Comparison of ENCODE assay signal across 30 cellular contexts in genomic region chr14:24337824-24338175, GRCh38. TPM values are rescaled to one million over a fixed set of nuclear protein-coding genes. Genes with fewer than 3 reads are reported as not detected.
DNase-seq lines count a peak whose midpoint lies in the region; ATAC-seq, FAIRE-seq and TF ChIP-seq lines count a peak whose summit lies in the region.
"Had no signal": no experiment of that assay in that cellular context is flagged by ENCODE, and none has a peak within 500 bp of the region (broad histone marks: within the 10 kb centered on the region; RNA-seq: fewer than 3 reads in every experiment).

No MANE protein-coding gene starts in this region.

- peak overlapping the region; percentile 19 for H3K4me3 ChIP-seq in rectal smooth muscle tissue (ENCODE audit: low read length)
- H3K4me3 ChIP-seq: lower lobe of right lung had no signal

- peaks cover 41% of the 10 kb centered on the region for H3K4me1 Mint-ChIP-seq in activated naive CD8-positive, alpha-beta T cell (ENCODE audit: low read depth)
- peaks cover 39% of the 10 kb centered on the region for H3K4me1 Mint-ChIP-seq in activated naive CD8-positive, alpha-beta T cell treated with anti-CD3 and anti-CD28 coated beads, Interleukin-2, amount 50 U/mL, for 24 hours
- peaks cover 26% of the 10 kb centered on the region for H3K4me1 Mint-ChIP-seq in T-helper 17 cell

- H3K27me3 ChIP-seq in rectal smooth muscle tissue (ENCODE audit: control insufficient read depth, insufficient read depth, low read length): peaks cover 10% of the 10 kb centered on the region

- H3K9ac ChIP-seq in rectal smooth muscle tissue (ENCODE audit: low read length): no peak overlapping the region
- H3K9ac ChIP-seq: parathyroid adenoma had no signal

- no peak for ATAC-seq in activated naive CD8-positive, alpha-beta T cell treated with anti-CD3 and anti-CD28 coated beads, Interleukin-2, amount 50 U/mL, for 24 hours
- ATAC-seq in T-helper 17 cell (no peak), GM21619 (IDR thresholded peaks at IDR 0.05; ENCODE audit: unreplicated experiment) (no peak)
- ATAC-seq: lower lobe of right lung; right cardiac atrium; stimulated activated naive CD8-positive, alpha-beta T cell treated with anti-CD3 and anti-CD28 coated beads, Interleukin-15, Interleukin-2, amounts not matched to agents 100 U/mL and 50 U/mL, for 24 hours had no signal

- peak overlapping the region; percentile 91 for H3K4me3 Mint-ChIP-seq in activated naive CD8-positive, alpha-beta T cell
- no peak overlapping the region for H3K4me3 Mint-ChIP-seq in activated naive CD8-positive, alpha-beta T cell treated with anti-CD3 and anti-CD28 coated beads, Interleukin-2, amount 50 U/mL, for 24 hours
- peak overlapping the region; percentile 91 for H3K4me3 Mint-ChIP-seq in T-helper 17 cell
- H3K4me3 Mint-ChIP-seq: neural crest cell had no signal

- H3K36me3 Mint-ChIP-seq in activated naive CD8-positive, alpha-beta T cell: peaks cover 2% of the 10 kb centered on the region
- peaks cover 7% of the 10 kb centered on the region for H3K36me3 Mint-ChIP-seq in activated naive CD8-positive, alpha-beta T cell treated with anti-CD3 and anti-CD28 coated beads, Interleukin-2, amount 50 U/mL, for 24 hours (ENCODE audit: low read depth)
- H3K36me3 Mint-ChIP-seq in T-helper 17 cell (ENCODE audit: low read depth): peaks cover 5% of the 10 kb centered on the region

- H3K9me3 ChIP-seq in T-helper 17 cell (ENCODE audit: control insufficient read depth, low read length, poor library complexity, severe bottlenecking): no peaks in the 10 kb centered on the region
- H3K9me3 ChIP-seq: lower lobe of right lung had no signal

- FAIRE-seq in GM12892 (lab: Jason Lieb, UNC): no peak
- FAIRE-seq: frontal cortex, H54 had no signal

- no peak overlapping the region for H3K27ac Mint-ChIP-seq in activated naive CD8-positive, alpha-beta T cell
- H3K27ac Mint-ChIP-seq in activated naive CD8-positive, alpha-beta T cell treated with anti-CD3 and anti-CD28 coated beads, Interleukin-2, amount 50 U/mL, for 24 hours: no peak overlapping the region
- H3K27ac Mint-ChIP-seq in T-helper 17 cell: no peak overlapping the region

- H3K4me1 ChIP-seq in rectal smooth muscle tissue (ENCODE audit: control insufficient read depth, insufficient read depth, low read length): no peaks in the 10 kb centered on the region

- H3K9me3 Mint-ChIP-seq in activated naive CD8-positive, alpha-beta T cell (ENCODE audit: low read depth): no peaks in the 10 kb centered on the region
- no peaks in the 10 kb centered on the region for H3K9me3 Mint-ChIP-seq in activated naive CD8-positive, alpha-beta T cell treated with anti-CD3 and anti-CD28 coated beads, Interleukin-2, amount 50 U/mL, for 24 hours
- H3K9me3 Mint-ChIP-seq: neural crest cell had no signal

- no peak overlapping the region for H3K27ac ChIP-seq in rectal smooth muscle tissue (ENCODE audit: low read depth, low read length)
- H3K27ac ChIP-seq: brain microvascular endothelial cell, lower lobe of right lung, parathyroid adenoma had no signal

- TF ChIP-seq POLR2A in GM12892 (IDR thresholded peaks at IDR 0.05; ENCODE audit: low read depth, low read length): no peak

- no peak for DNase-seq in activated naive CD8-positive, alpha-beta T cell treated with anti-CD3 and anti-CD28 coated beads, Interleukin-2, amount 50 U/mL, for 24 hours
- no peak for DNase-seq in T-helper 17 cell
- peak; percentile 19 for DNase-seq in left kidney (ENCODE audit: low read depth, low spot score)
- no peak for DNase-seq in hippocampal formation (lab: John Stamatoyannopoulos, UW)
- DNase-seq in GM12892 (ENCODE audit: insufficient read length): no peak
- DNase-seq: activated CD8-positive, alpha-beta memory T cell treated with anti-CD3 and anti-CD28 coated beads for 24 hours; activated naive CD4-positive, alpha-beta T cell; activated T-cell treated with anti-CD3 and anti-CD28 coated beads, Interleukin-2, amount 50 U/mL, for 1 hour; amygdala; brain microvascular endothelial cell; C1 segment of cervical spinal cord; KBM-7; lower lobe of right lung; NCI-H1105 treated with DMSO at 0.1 percent for 48 hours; NCI-H187 treated with DMSO at 0.1 percent for 48 hours; NCI-H2171; NCI-H82; right cardiac atrium; SIG-M5; stimulated activated CD4-positive, alpha-beta T cell treated with anti-CD3 and anti-CD28 coated beads, Interleukin-2, amount 100 ng/mL, for 24 hours; stimulated activated naive CD8-positive, alpha-beta T cell treated with anti-CD3 and anti-CD28 coated beads, Interleukin-15, Interleukin-2, amounts not matched to agents 100 U/mL and 50 U/mL, for 24 hours had no signal

- peaks cover 2% of the 10 kb centered on the region for H3K36me3 ChIP-seq in rectal smooth muscle tissue (ENCODE audit: control insufficient read depth, insufficient read depth, low read length)
- H3K36me3 ChIP-seq: brain microvascular endothelial cell had no signal

- peaks cover 2% of the 10 kb centered on the region for H3K27me3 Mint-ChIP-seq in activated naive CD8-positive, alpha-beta T cell
- H3K27me3 Mint-ChIP-seq in activated naive CD8-positive, alpha-beta T cell treated with anti-CD3 and anti-CD28 coated beads, Interleukin-2, amount 50 U/mL, for 24 hours: peaks cover 20% of the 10 kb centered on the region
- peaks cover 13% of the 10 kb centered on the region for H3K27me3 Mint-ChIP-seq in T-helper 17 cell

RNA-seq across cellular contexts. Expression of gene RIPK3, which starts 2.0 kb away (rescaled TPM):
- 10 to 100 TPM; 22.7 to 26.1 TPM for total RNA-seq in T-helper 17 cell
- 2.8 TPM for polyA plus RNA-seq in GM12892 (2012; ENCODE audit: missing spikeins)
- total RNA-seq: MCF 10A, NCI-H460, neural crest cell had no signal

RNA-seq across cellular contexts. Expression of gene ADCY4, which starts 2.9 kb away (rescaled TPM):
- 1 to 10 TPM; 5.4 to 7.9 TPM for total RNA-seq in T-helper 17 cell
- polyA plus RNA-seq in GM12892 (2012; ENCODE audit: missing spikeins): 0.83 TPM
- total RNA-seq: MCF 10A had no signal

RNA-seq across cellular contexts. Expression of gene LTB4R, which starts 26.5 kb away (rescaled TPM):
- 10 to 100 TPM; 21.5 to 23.1 TPM for total RNA-seq in T-helper 17 cell
- polyA plus RNA-seq in GM12892 (2012; ENCODE audit: missing spikeins): 5.1 TPM

RNA-seq across cellular contexts. Expression of gene LTB4R2, which starts 27.9 kb away (rescaled TPM):
- 10 to 100 TPM; 17.3 to 23.3 TPM for total RNA-seq in T-helper 17 cell
- 3.2 TPM for polyA plus RNA-seq in GM12892 (2012; ENCODE audit: missing spikeins)

RNA-seq across cellular contexts. Expression of gene CIDEB, which starts 30.0 kb away (rescaled TPM):
- 10 to 100 TPM; 14.5 to 16.8 TPM for total RNA-seq in T-helper 17 cell
- polyA plus RNA-seq in GM12892 (2012; ENCODE audit: missing spikeins): 6.1 TPM
- total RNA-seq: NCI-H460, neural crest cell had no signal
